In genomic region chr21:28051662-28052061, GRCh38 we compare ENCODE assay signal across 8 cellular contexts.
A peak's percentile ranks its signal among the peaks of the same experiment; 100 is the strongest.
DNase-seq lines count a peak whose midpoint lies in the region; ATAC-seq, FAIRE-seq and TF ChIP-seq lines count a peak whose summit lies in the region.
"Not testable (repeated sequence)": the region's sequence is repeated elsewhere in the genome, so short reads cannot be mapped to it uniquely, and the experiment has no call there.

No MANE protein-coding gene starts in this region.

- H3K36me3 ChIP-seq in bronchial epithelial cell (ENCODE audit: control insufficient read depth, insufficient read depth, low read length); right lobe of liver: not testable (repeated sequence)

- FAIRE-seq in bronchial epithelial cell (lab: Jason Lieb, UNC), result not testable (repeated sequence)

- not testable (repeated sequence) for H3K27ac ChIP-seq in foreskin keratinocyte, right lobe of liver

- H3K4me3 ChIP-seq in bronchial epithelial cell (ENCODE audit: low read depth, low read length); right lobe of liver: not testable (repeated sequence)

- not testable (repeated sequence) for H3K27me3 ChIP-seq in bronchial epithelial cell (ENCODE audit: control insufficient read depth, insufficient read depth, low read length); foreskin keratinocyte; right lobe of liver

- TF ChIP-seq POLR2A in right lobe of liver (IDR thresholded peaks at IDR 0.05), result not testable (repeated sequence)

- not testable (repeated sequence) for H3K9me3 ChIP-seq in right lobe of liver

- not testable (repeated sequence) for H3K4me1 ChIP-seq in foreskin keratinocyte, right lobe of liver

- not testable (repeated sequence) for TF ChIP-seq CTCF in bronchial epithelial cell (IDR thresholded peaks at IDR 0.05; ENCODE audit: insufficient read depth, low read length, severe bottlenecking)
- TF ChIP-seq CTCF in foreskin keratinocyte (conservative IDR thresholded peaks at IDR 0.05) (peak; percentile 74), right lobe of liver (IDR thresholded peaks at IDR 0.05) (peak; percentile 63 to 84 (median 65))

- in situ Hi-C loops in SK-MEL-5 (cut with HindIII; ENCODE audit: low pct_unique_long_range_greater_than_20kb, low sequenced_read_pairs), result not testable (repeated sequence)

- DNase-seq in AG08395 (ENCODE audit: low spot score), result peak; percentile 13
- DNase-seq in H4 (ENCODE audit: low spot score), result peak; percentile 23
- peak; percentile 11 for DNase-seq in NCI-H2107 treated with DMSO at 0.1 percent for 48 hours (lab: John Stamatoyannopoulos, UW; ENCODE audit: unreplicated experiment)
- DNase-seq in SK-MEL-5 (ENCODE audit: low read depth, low spot score), result peak; percentile 73
- DNase-seq in bronchial epithelial cell (ENCODE audit: low read depth), result peak; percentile 21
- DNase-seq in foreskin keratinocyte, result peak in 1 of 2 donors; percentile 22
- not testable (repeated sequence) for DNase-seq in right lobe of liver; sciatic nerve (ENCODE audit: low spot score)

- 14% methylated on average over 4 of the region's 4 CpGs for WGBS in right lobe of liver (ENCODE audit: insufficient coverage, low coverage, low lambda C conversion rate, missing lambda C conversion rate)

- ATAC-seq in foreskin keratinocyte (peak; percentile 43), right lobe of liver (peak; percentile 82 to 95 (median 84)), sciatic nerve (peak; percentile 82)

- intact Hi-C loops in right lobe of liver (cut with DNase I); sciatic nerve (cut with DNase I): not testable (repeated sequence)
